Comparison of ENCODE assay signal across 15 cellular contexts in the genomic region with DNA sequence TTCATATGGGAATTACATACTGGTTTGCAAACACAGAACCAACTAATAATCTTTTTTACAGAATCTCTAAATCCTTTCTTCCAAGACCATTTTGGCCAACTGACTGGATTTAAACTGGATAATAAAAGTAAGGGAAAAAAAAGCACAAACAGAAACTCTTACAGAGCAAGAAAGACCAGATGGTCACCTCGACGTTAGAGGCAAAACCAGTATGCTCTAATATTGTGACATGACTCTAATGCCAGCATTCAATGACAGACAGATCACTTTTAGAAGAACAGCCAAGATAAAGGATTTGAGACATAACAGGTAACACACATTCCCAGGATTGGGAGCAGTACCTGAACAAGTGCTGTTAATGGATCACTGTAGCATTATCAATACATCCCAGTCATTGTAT. TPM values are rescaled to one million over a fixed set of nuclear protein-coding genes. Genes with fewer than 3 reads are reported as not detected.
DNase-seq lines count a peak whose midpoint lies in the region; ATAC-seq and TF ChIP-seq lines count a peak whose summit lies in the region.
"Had no signal": no experiment of that assay in that cellular context is flagged by ENCODE, and none has a peak within 500 bp of the region (broad histone marks: within the 10 kb centered on the region; RNA-seq: fewer than 3 reads in every experiment).

No MANE protein-coding gene starts in this region.

- H3K36me3 ChIP-seq in WERI-Rb-1 = peaks cover 46% of the 10 kb centered on the region

- H3K4me3 ChIP-seq in WERI-Rb-1 (ENCODE audit: low read depth, low read length) = no peak overlapping the region
- no peak overlapping the region for H3K4me3 ChIP-seq in retinal pigment epithelial cell (ENCODE audit: low read length)
- H3K4me3 ChIP-seq: A549, GM23338 had no signal

- no peaks in the 10 kb centered on the region for H3K27me3 Mint-ChIP-seq in activated T-cell treated with anti-CD3 and anti-CD28 coated beads, Interleukin-2, amount 50 U/mL, for 72 hours (ENCODE audit: low read depth)
- H3K27me3 Mint-ChIP-seq: CD4-positive, alpha-beta T cell had no signal

- H3K9me3 ChIP-seq in WERI-Rb-1 (ENCODE audit: severe bottlenecking) = no peaks in the 10 kb centered on the region
- H3K9me3 ChIP-seq: A549 had no signal

- peak overlapping the region; percentile 34 for H3K27ac Mint-ChIP-seq in activated T-cell treated with anti-CD3 and anti-CD28 coated beads, Interleukin-2, amount 50 U/mL, for 72 hours
- H3K27ac Mint-ChIP-seq: CD4-positive, alpha-beta T cell; GM23338 had no signal

- peaks cover 9 to 51% of the 10 kb centered on the region in 2 donors for H3K36me3 Mint-ChIP-seq in activated T-cell treated with anti-CD3 and anti-CD28 coated beads, Interleukin-2, amount 50 U/mL, for 72 hours (ENCODE audit: insufficient read depth in 2 of 2)

- ATAC-seq in activated T-cell treated with anti-CD3 and anti-CD28 coated beads, Interleukin-2, amount 50 U/mL, for 72 hours (replicated peaks in 1 of 2) = no peak
- ATAC-seq: A549, GM23338 had no signal

- H3K27ac ChIP-seq in WERI-Rb-1 = peak overlapping the region; percentile 38
- H3K27ac ChIP-seq: 22Rv1, A549 had no signal

- no peak overlapping the region for H3K4me3 Mint-ChIP-seq in activated T-cell treated with anti-CD3 and anti-CD28 coated beads, Interleukin-2, amount 50 U/mL, for 72 hours
- H3K4me3 Mint-ChIP-seq: CD4-positive, alpha-beta T cell; GM23338 had no signal

- no peaks in the 10 kb centered on the region for H3K4me1 Mint-ChIP-seq in activated T-cell treated with anti-CD3 and anti-CD28 coated beads, Interleukin-2, amount 50 U/mL, for 72 hours (ENCODE audit: low read depth)
- H3K4me1 Mint-ChIP-seq: GM23338 had no signal

- no peaks in the 10 kb centered on the region for H3K27me3 ChIP-seq in WERI-Rb-1 (ENCODE audit: insufficient read depth, low read depth, severe bottlenecking)

- no peak for DNase-seq in activated T-cell treated with anti-CD3 and anti-CD28 coated beads, Interleukin-2, amount 50 U/mL, for 72 hours
- DNase-seq in activated T-cell treated with anti-CD3 and anti-CD28 coated beads for 4 hours = no peak
- DNase-seq in WERI-Rb-1 = no peak
- peak; percentile 31 for DNase-seq in cerebellum (ENCODE audit: low spot score)
- DNase-seq in retinal pigment epithelial cell (ENCODE audit: low read depth) = peak; percentile 35
- no peak for DNase-seq in NOMO-1 (lab: John Stamatoyannopoulos, UW; ENCODE audit: unreplicated experiment in 2 of 2)
- DNase-seq in activated CD8-positive, alpha-beta memory T cell treated with anti-CD3 and anti-CD28 coated beads, Interleukin-2, amount 50 U/mL, for 4 hours = no peak
- DNase-seq: AML-193; Caco-2; CD4-positive, alpha-beta T cell; GDM1; HCEC 1CT had no signal

- H3K9me3 Mint-ChIP-seq in activated T-cell treated with anti-CD3 and anti-CD28 coated beads, Interleukin-2, amount 50 U/mL, for 72 hours = no peaks in the 10 kb centered on the region

- TF ChIP-seq CTCF in WERI-Rb-1 (IDR thresholded peaks at IDR 0.05; ENCODE audit: low read depth, low read length) (no peak), retinal pigment epithelial cell (conservative IDR thresholded peaks at IDR 0.05; ENCODE audit: low read depth, low read length) (no peak)

RNA-seq across cellular contexts. Expression of a gene that starts 50.9 kb away (rescaled TPM):
- 10 to 100 TPM; 73.9 to 76.7 TPM for total RNA-seq in activated T-cell treated with anti-CD3 and anti-CD28 coated beads, Interleukin-2, amount 50 U/mL, for 72 hours
- 121 TPM for total RNA-seq in cerebellum

Comparison
In these comparisons a context has a peak if more than half of its experiments do, and no peak if none do; other contexts are left out.
1. DNase-seq: peak in cerebellum (single experiment) and retinal pigment epithelial cell (single experiment); none in activated T-cell treated with anti-CD3 and anti-CD28 coated beads, Interleukin-2, amount 50 U/mL, for 72 hours (0 of 2), activated T-cell treated with anti-CD3 and anti-CD28 coated beads for 4 hours (single experiment), WERI-Rb-1 (single experiment), NOMO-1 (0 of 2) and activated CD8-positive, alpha-beta memory T cell treated with anti-CD3 and anti-CD28 coated beads, Interleukin-2, amount 50 U/mL, for 4 hours (single experiment).